32 cellular contexts compared by ENCODE assay signal in the genomic region with DNA sequence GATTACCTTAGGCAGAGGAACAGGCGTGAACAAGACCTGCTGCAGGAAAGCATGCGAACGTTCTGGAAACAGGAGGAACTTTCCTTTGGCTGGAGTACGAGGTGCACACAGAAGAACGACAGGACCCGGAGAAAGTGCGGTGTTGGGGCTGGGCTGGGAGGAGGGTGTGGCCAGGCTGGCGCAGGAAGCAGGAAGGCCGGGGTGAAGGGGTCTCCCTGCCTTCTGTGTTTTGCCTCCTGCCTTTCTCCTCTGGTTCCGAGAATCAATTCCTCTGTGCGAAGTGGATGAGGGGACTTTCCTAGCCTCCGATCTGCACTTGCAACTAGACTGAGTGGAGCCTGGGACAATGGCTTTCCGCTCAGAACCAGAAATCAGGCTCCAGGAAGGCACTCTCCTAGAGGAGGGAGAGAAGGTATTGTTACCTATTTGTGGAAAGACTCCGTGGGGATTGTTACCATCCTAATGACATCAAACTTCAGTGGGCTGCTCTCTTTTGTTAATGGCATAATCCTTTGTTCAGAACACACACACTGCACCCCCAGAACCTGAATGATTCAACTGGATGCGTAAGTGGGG.
"Had no signal": no experiment of that assay in that cellular context is flagged by ENCODE, and none has a peak within 500 bp of the region (broad histone marks: within the 10 kb centered on the region; RNA-seq: fewer than 3 reads in every experiment).

No MANE protein-coding gene starts in this region.

- H3K36me3 Mint-ChIP-seq: activated naive CD8-positive, alpha-beta T cell; stimulated activated naive B cell treated with anti-CD40 and anti-IgM and Interleukin-4, amounts not matched to agents 10 μg/mL and 1 μg/mL and 100 μg/mL, for 72 hours had no signal

- DNase-seq: activated CD4-positive, alpha-beta T cell treated with anti-CD3 and anti-CD28 coated beads for 48 hours; activated CD4-positive, alpha-beta T cell treated with anti-CD3 and anti-CD28 coated beads, Interleukin-2, amount 50 U/mL, for 48 hours; activated CD8-positive, alpha-beta memory T cell treated with anti-CD3 and anti-CD28 coated beads for 24 hours; activated effector memory CD4-positive, alpha-beta T cell treated with Interleukin-2 at 50 U/mL for 16 hours; activated naive CD4-positive, alpha-beta T cell treated with Interleukin-2 at 50 U/mL for 16 hours; anterior cingulate cortex; cerebellar nuclear complex; colonic mucosa; dorsolateral prefrontal cortex; effector memory CD4-positive, alpha-beta T cell; islet precursor cell; left ventricle myocardium superior; midbrain; naive thymus-derived CD4-positive, alpha-beta T cell; ovary; retina; stimulated activated CD4-positive, alpha-beta T cell treated with anti-CD3 and anti-CD28 coated beads, Interleukin-1b, Interleukin-23, amount 100 ng/mL, for 48 hours; stimulated activated naive B cell treated with anti-CD40 and anti-IgM and Interleukin-4, amounts not matched to agents 10 μg/mL and 1 μg/mL and 100 μg/mL, for 72 hours; stomach; T-helper 17 cell; T1000; WERI-Rb-1 had no signal

- H3K4me2 ChIP-seq: hepatocyte had no signal

- H3K36me3 ChIP-seq: colonic mucosa, ovary, prostate gland, stomach, suprapubic skin, tibial nerve, WERI-Rb-1 had no signal

- FAIRE-seq: bronchial epithelial cell, frontal cortex had no signal

- H3K27me3 ChIP-seq: colonic mucosa, hepatocyte, ovary, tibial nerve had no signal

- H3K4me3 ChIP-seq: colonic mucosa, dorsolateral prefrontal cortex, hepatocyte, ovary, prostate gland, skin epidermis, stomach, suprapubic skin, tibial nerve had no signal

- H3K4me3 Mint-ChIP-seq: activated naive CD8-positive, alpha-beta T cell; naive thymus-derived CD4-positive, alpha-beta T cell; stimulated activated naive B cell treated with anti-CD40 and anti-IgM and Interleukin-4, amounts not matched to agents 10 μg/mL and 1 μg/mL and 100 μg/mL, for 72 hours; T-helper 17 cell had no signal

- H3K9me3 Mint-ChIP-seq: stimulated activated naive B cell treated with anti-CD40 and anti-IgM and Interleukin-4, amounts not matched to agents 10 μg/mL and 1 μg/mL and 100 μg/mL, for 72 hours had no signal

- H3K9me3 ChIP-seq: colonic mucosa, ovary, prostate gland, stomach, suprapubic skin, tibial nerve had no signal

- H3K4me1 Mint-ChIP-seq: naive thymus-derived CD4-positive, alpha-beta T cell had no signal

- ATAC-seq: activated CD4-positive, CD25-positive, alpha-beta regulatory T cell treated with anti-CD3 and anti-CD28 coated beads, Interleukin-2, amount 50 U/mL, for 24 hours; left ventricle myocardium superior; naive thymus-derived CD4-positive, alpha-beta T cell; sciatic nerve; stimulated activated naive B cell treated with anti-CD40 and anti-IgM and Interleukin-4, amounts not matched to agents 10 μg/mL and 1 μg/mL and 100 μg/mL, for 72 hours; T-helper 17 cell had no signal

- H3K27ac ChIP-seq: colonic mucosa, dorsolateral prefrontal cortex, hepatocyte, ovary, prostate gland, skin epidermis, stomach, suprapubic skin, tibial nerve, WERI-Rb-1 had no signal

- H3K79me2 ChIP-seq: hepatocyte had no signal

- H2AFZ ChIP-seq: hepatocyte had no signal

- H3K4me1 ChIP-seq: colonic mucosa, prostate gland, stomach, suprapubic skin had no signal

- H3K27ac Mint-ChIP-seq: activated naive CD8-positive, alpha-beta T cell; naive thymus-derived CD4-positive, alpha-beta T cell; stimulated activated naive B cell treated with anti-CD40 and anti-IgM and Interleukin-4, amounts not matched to agents 10 μg/mL and 1 μg/mL and 100 μg/mL, for 72 hours; T-helper 17 cell had no signal
